24 cellular contexts compared by ENCODE assay signal in genomic region chr1:24489674-24490073, GRCh38. TPM values are rescaled to one million over a fixed set of nuclear protein-coding genes. Genes with fewer than 3 reads are reported as not detected.
DNase-seq lines count a peak whose midpoint lies in the region; ATAC-seq and TF ChIP-seq lines count a peak whose summit lies in the region.
"Had no signal": no experiment of that assay in that cellular context is flagged by ENCODE, and none has a peak within 500 bp of the region (broad histone marks: within the 10 kb centered on the region; RNA-seq: fewer than 3 reads in every experiment).

No MANE protein-coding gene starts in this region.

- no peak overlapping the region for H3K4me3 Mint-ChIP-seq in CD4-positive, alpha-beta T cell
- H3K4me3 Mint-ChIP-seq in T-cell (no peak overlapping the region), memory B cell (no peak overlapping the region)

- no peak overlapping the region for H3K27ac ChIP-seq in CD4-positive, alpha-beta T cell (ENCODE audit: low read depth, low read length)
- no peak overlapping the region for H3K27ac ChIP-seq in Peyer's patch
- H3K27ac ChIP-seq: A549; BLaER1 treated with 17β-estradiol and CSF1 and Interleukin-3, amounts not matched to agents 10 nM and 100 nM; HL-60 had no signal

- no peak overlapping the region for H3K4me3 ChIP-seq in Peyer's patch
- H3K4me3 ChIP-seq: A549; BLaER1 treated with 17β-estradiol and CSF1 and Interleukin-3, amounts not matched to agents 10 nM and 100 nM had no signal

- peaks cover 56% of the 10 kb centered on the region for H3K4me1 Mint-ChIP-seq in CD4-positive, alpha-beta T cell (ENCODE audit: low read depth)
- H3K4me1 Mint-ChIP-seq in T-cell (peaks cover 51 to 55% (median 54%) of the 10 kb centered on the region in 3 donors), memory B cell (peaks cover 5% of the 10 kb centered on the region)

- peaks cover 8% of the 10 kb centered on the region for H3K36me3 Mint-ChIP-seq in CD4-positive, alpha-beta T cell (ENCODE audit: low read depth)
- H3K36me3 Mint-ChIP-seq in T-cell: peaks cover 8% of the 10 kb centered on the region
- H3K36me3 Mint-ChIP-seq in memory B cell: peaks cover 2% of the 10 kb centered on the region
- H3K36me3 Mint-ChIP-seq: CD8-positive, alpha-beta memory T cell had no signal

- H3K27me3 Mint-ChIP-seq in CD4-positive, alpha-beta T cell: no peaks in the 10 kb centered on the region
- H3K27me3 Mint-ChIP-seq in T-cell: no peaks in the 10 kb centered on the region
- H3K27me3 Mint-ChIP-seq in memory B cell: no peaks in the 10 kb centered on the region

- no peak for ATAC-seq in CD4-positive, alpha-beta T cell (ENCODE audit: poor library complexity)
- ATAC-seq in T-cell (replicated peaks in 1 of 4) (no peak), memory B cell (ENCODE audit: low read depth) (no peak)
- ATAC-seq: A549 had no signal

- POLR2A ChIA-PET in CD4-positive, alpha-beta T cell (lab: Charles Lee): interaction anchor here (0.5 to 16.4 kb wide), 2 partner anchors 15 to 68 kb away, joined by 3 to 692 read pairs; partner anchors contain the start of gene RCAN3
- POLR2A ChIA-PET in T-cell (lab: Charles Lee): interaction anchor here in 1 of 2 donors (0.8 kb wide), 1 partner anchor 15 kb away, joined by 3 read pairs; no protein-coding TSS in a partner anchor

- TF ChIP-seq CTCF in CD4-positive, alpha-beta T cell (IDR thresholded peaks at IDR 0.05): no peak
- TF ChIP-seq CTCF in Peyer's patch (IDR thresholded peaks at IDR 0.05): no peak

- H3K4me1 ChIP-seq in Peyer's patch: no peaks in the 10 kb centered on the region
- H3K4me1 ChIP-seq: A549 had no signal

- no peaks in the 10 kb centered on the region for H3K9me3 ChIP-seq in CD4-positive, alpha-beta T cell (ENCODE audit: control insufficient read depth, low read length)
- no peaks in the 10 kb centered on the region for H3K9me3 ChIP-seq in Peyer's patch
- H3K9me3 ChIP-seq: SK-N-SH had no signal

- H3K36me3 ChIP-seq in Peyer's patch: no peaks in the 10 kb centered on the region
- H3K36me3 ChIP-seq: BLaER1 treated with 17β-estradiol and CSF1 and Interleukin-3, amounts not matched to agents 10 nM and 100 nM had no signal

- peak; percentile 52 for DNase-seq in activated effector memory CD4-positive, alpha-beta T cell treated with anti-CD3 and anti-CD28 coated beads, Interleukin-2, amount 50 U/mL, for 16 hours
- DNase-seq in activated effector memory CD4-positive, alpha-beta T cell treated with Interleukin-2 at 50 U/mL for 16 hours: no peak
- no peak for DNase-seq in CD4-positive, alpha-beta T cell
- DNase-seq in T-cell (no peak), memory B cell (ENCODE audit: low spot score in 2 of 2) (no peak), COLO829 (ENCODE audit: low spot score) (no peak), Peyer's patch (no peak)
- DNase-seq: AML-193; Calu3; CD8-positive, alpha-beta memory T cell; DMS153; DND-41; HCEC 1CT; Karpas-422; NCI-H1092 treated with DMSO at 0.1 percent for 48 hours; NCI-H1436; NCI-H1930; NCI-H2107; NCI-H524; NCI-H748 treated with DMSO at 0.1 percent for 48 hours; SK-N-SH had no signal

- H3K27me3 ChIP-seq in CD4-positive, alpha-beta T cell (ENCODE audit: control insufficient read depth, insufficient read depth, low read length): no peaks in the 10 kb centered on the region
- H3K27me3 ChIP-seq in Peyer's patch: no peaks in the 10 kb centered on the region
- H3K27me3 ChIP-seq: BLaER1 treated with 17β-estradiol and CSF1 and Interleukin-3, amounts not matched to agents 10 nM and 100 nM had no signal

- intact Hi-C loops in CD4-positive, alpha-beta T cell (cut with DNase I, micrococcal nuclease): loop anchor here in 1 of 2 experiments (10.0 kb wide), 1 partner anchor 45 kb away; no protein-coding TSS in a partner anchor

- peak overlapping the region; percentile 98 for H3K27ac Mint-ChIP-seq in CD4-positive, alpha-beta T cell
- H3K27ac Mint-ChIP-seq in T-cell (peak overlapping the region; percentile 89 to 98), memory B cell (peak overlapping the region; percentile 45)

- CTCF ChIA-PET in CD4-positive, alpha-beta T cell (lab: Charles Lee): interaction anchor here (1.0 to 1.6 kb wide), 2 partner anchors 12 to 74 kb away, joined by 4 read pairs; partner anchors contain the start of gene NIPAL3
- CTCF ChIA-PET in T-cell (lab: Charles Lee): interaction anchor here in 1 of 2 donors (0.6 kb wide), 1 partner anchor 12 kb away, joined by 5 read pairs; no protein-coding TSS in a partner anchor

- peaks cover 2% of the 10 kb centered on the region for H3K9me3 Mint-ChIP-seq in CD4-positive, alpha-beta T cell
- no peaks in the 10 kb centered on the region for H3K9me3 Mint-ChIP-seq in T-cell
- H3K9me3 Mint-ChIP-seq in memory B cell: no peaks in the 10 kb centered on the region
- H3K9me3 Mint-ChIP-seq: CD8-positive, alpha-beta memory T cell had no signal

- no peak for TF ChIP-seq POLR2A in Peyer's patch (IDR thresholded peaks at IDR 0.05)

RNA-seq across cellular contexts. Expression of gene RCAN3, which starts 13.0 kb away (rescaled TPM):
- total RNA-seq in CD4-positive, alpha-beta T cell: 100 to 1,000 TPM; 185 to 191 TPM
- 100 to 1,000 TPM; 149 to 202 (median 186) TPM for total RNA-seq in T-cell
- 10 to 100 TPM in 2 of 4 donors, 1 to 10 TPM in 2; 5.4 to 15.7 (median 9.3) TPM for total RNA-seq in Peyer's patch

Comparison
In these comparisons a context has a peak if more than half of its experiments do, and no peak if none do; other contexts are left out.
1. H3K27ac Mint-ChIP-seq: peak in every context shown above with its lines; median percentile 98 in CD4-positive, alpha-beta T cell; 94 in T-cell; 45 in memory B cell.
2. RNA of gene RCAN3, which starts 13.0 kb away (total RNA-seq): 185 to 191 TPM in CD4-positive, alpha-beta T cell and 149 to 202 TPM in T-cell; 5.4 to 15.7 TPM in Peyer's patch; every median in the first group is over 4 times any median in the second.